In the genomic region with DNA sequence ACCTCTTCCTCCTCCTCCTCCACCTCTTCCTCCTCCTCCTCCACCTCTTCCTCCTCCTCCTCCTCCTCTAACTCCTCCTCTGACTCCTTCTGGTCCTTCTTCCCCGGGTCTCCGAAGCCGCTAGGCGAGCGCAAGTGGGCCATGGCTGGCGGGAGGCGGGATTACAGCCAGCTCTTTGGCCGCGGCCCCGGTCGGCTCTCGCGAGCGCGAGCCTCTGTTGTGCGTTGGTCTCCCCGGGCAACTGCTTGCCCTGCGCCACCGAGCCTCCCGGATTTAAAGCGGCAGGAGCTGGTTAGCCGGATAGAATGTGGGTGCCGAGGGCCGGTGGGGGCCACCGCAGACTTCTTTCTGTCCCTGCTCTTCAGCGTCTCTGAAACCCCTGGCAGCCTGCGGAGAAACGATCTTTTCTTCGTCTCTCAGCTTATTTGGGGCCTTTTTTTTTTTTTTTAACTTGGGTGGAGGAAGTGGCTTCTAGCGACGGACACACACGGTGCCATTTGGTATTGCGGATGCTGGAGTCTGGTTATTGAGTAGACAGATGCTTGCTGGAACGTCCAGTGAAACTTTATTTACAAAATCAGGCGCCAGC, we compare ENCODE assay signal across 8 cellular contexts. TPM values are rescaled to one million over a fixed set of nuclear protein-coding genes. Genes with fewer than 3 reads are reported as not detected.
DNase-seq lines count a peak whose midpoint lies in the region; ATAC-seq and TF ChIP-seq lines count a peak whose summit lies in the region.

A gene (minus strand): TSS at position 165 of the 589 bp plus-strand sequence. CDS start 22 bp downstream, at position 143.

- H3K27ac Mint-ChIP-seq in WTC11 = no peak within 1 kb of the TSS

- no peaks in the 10 kb centered on the region for H3K4me1 Mint-ChIP-seq in WTC11

- H3K27me3 Mint-ChIP-seq in WTC11 (ENCODE audit: low read depth) = peaks cover 5% of the 10 kb centered on the region; the same call in 1 of the 2 replicates

- TF ChIP-seq CTCF in WTC11 (IDR thresholded peaks at IDR 0.05) = no peak

- POLR2A ChIA-PET in WTC11 (lab: Charles Lee) = interaction anchor here (0.5 to 1.1 kb wide), 9 partner anchors 30 to 1353 kb away, joined by 3 to 9 read pairs (median 3); no protein-coding TSS in a partner anchor

- H3K9me3 Mint-ChIP-seq in WTC11 = peaks cover 10% of the 10 kb centered on the region

- DNase-seq in AG08395 (ENCODE audit: low spot score) (peak; percentile 94), NCI-H2171 treated with DMSO at 0.1 percent for 48 hours (lab: John Stamatoyannopoulos, UW) (peak; percentile 82), WTC11 (ENCODE audit: low spot score) (peak; percentile 94), caudate nucleus (lab: John Stamatoyannopoulos, UW) (peak in 59 of 61 donors; percentile 24 to 87 (median 74)), iris pigment epithelial cell (ENCODE audit: low read depth) (peak; percentile 91)
- DNase-seq in stimulated activated CD4-positive, alpha-beta T cell treated with anti-CD3 and anti-CD28 coated beads, Interleukin-12 subunit alpha, Interleukin-12 subunit beta, amount 100 ng/mL, for 4 hours = peak; percentile 67

- CTCF ChIA-PET in WTC11 (lab: Charles Lee) = interaction anchor here (0.8 to 1.6 kb wide), 3 partner anchors 47 to 185 kb away, joined by 3 to 8 read pairs (median 4); no protein-coding TSS in a partner anchor

- H3K36me3 Mint-ChIP-seq in WTC11 = peaks cover 12% of the 10 kb centered on the region

- H3K27ac ChIP-seq in caudate nucleus (ENCODE audit: low read depth, low read length) = peak within 1 kb of the TSS; percentile 77

- ATAC-seq in GM18870 (IDR thresholded peaks at IDR 0.05; ENCODE audit: unreplicated experiment) (peak; percentile 92), HG03108 (IDR thresholded peaks at IDR 0.05; ENCODE audit: unreplicated experiment) (peak; percentile 99), WTC11 (peak; percentile 99)

- peak within 1 kb of the TSS; percentile 86 for H3K4me3 Mint-ChIP-seq in WTC11

TF ChIP-seq in WTC11, 78 proteins besides CTCF, POLR2A, EP300 and RAD21 (continues in another document):
- TF ChIP-seq, protein P1, sequence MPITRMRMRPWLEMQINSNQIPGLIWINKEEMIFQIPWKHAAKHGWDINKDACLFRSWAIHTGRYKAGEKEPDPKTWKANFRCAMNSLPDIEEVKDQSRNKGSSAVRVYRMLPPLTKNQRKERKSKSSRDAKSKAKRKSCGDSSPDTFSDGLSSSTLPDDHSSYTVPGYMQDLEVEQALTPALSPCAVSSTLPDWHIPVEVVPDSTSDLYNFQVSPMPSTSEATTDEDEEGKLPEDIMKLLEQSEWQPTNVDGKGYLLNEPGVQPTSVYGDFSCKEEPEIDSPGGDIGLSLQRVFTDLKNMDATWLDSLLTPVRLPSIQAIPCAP (CRISPR knock-in tag; IDR thresholded peaks at IDR 0.05) = no peak
- TF ChIP-seq ELF4 (CRISPR knock-in tag; IDR thresholded peaks at IDR 0.05; ENCODE audit: low read depth) (no peak), ZNF423 (CRISPR knock-in tag; IDR thresholded peaks at IDR 0.05) (no peak), ZNF396 (CRISPR knock-in tag; IDR thresholded peaks at IDR 0.05; ENCODE audit: borderline replicate concordance) (no peak), SOX15 (CRISPR knock-in tag; IDR thresholded peaks at IDR 0.05) (no peak), CREB1 (CRISPR knock-in tag; IDR thresholded peaks at IDR 0.05) (peak; percentile 48; the same call in 1 of the 2 replicates), NR2C2 (CRISPR knock-in tag; IDR thresholded peaks at IDR 0.05) (no peak), ZNF671 (CRISPR knock-in tag; IDR thresholded peaks at IDR 0.05) (no peak), JUN (CRISPR knock-in tag; IDR thresholded peaks at IDR 0.05) (no peak), HMGA2 (CRISPR knock-in tag; IDR thresholded peaks at IDR 0.05) (no peak)
- TF ChIP-seq, protein P2, sequence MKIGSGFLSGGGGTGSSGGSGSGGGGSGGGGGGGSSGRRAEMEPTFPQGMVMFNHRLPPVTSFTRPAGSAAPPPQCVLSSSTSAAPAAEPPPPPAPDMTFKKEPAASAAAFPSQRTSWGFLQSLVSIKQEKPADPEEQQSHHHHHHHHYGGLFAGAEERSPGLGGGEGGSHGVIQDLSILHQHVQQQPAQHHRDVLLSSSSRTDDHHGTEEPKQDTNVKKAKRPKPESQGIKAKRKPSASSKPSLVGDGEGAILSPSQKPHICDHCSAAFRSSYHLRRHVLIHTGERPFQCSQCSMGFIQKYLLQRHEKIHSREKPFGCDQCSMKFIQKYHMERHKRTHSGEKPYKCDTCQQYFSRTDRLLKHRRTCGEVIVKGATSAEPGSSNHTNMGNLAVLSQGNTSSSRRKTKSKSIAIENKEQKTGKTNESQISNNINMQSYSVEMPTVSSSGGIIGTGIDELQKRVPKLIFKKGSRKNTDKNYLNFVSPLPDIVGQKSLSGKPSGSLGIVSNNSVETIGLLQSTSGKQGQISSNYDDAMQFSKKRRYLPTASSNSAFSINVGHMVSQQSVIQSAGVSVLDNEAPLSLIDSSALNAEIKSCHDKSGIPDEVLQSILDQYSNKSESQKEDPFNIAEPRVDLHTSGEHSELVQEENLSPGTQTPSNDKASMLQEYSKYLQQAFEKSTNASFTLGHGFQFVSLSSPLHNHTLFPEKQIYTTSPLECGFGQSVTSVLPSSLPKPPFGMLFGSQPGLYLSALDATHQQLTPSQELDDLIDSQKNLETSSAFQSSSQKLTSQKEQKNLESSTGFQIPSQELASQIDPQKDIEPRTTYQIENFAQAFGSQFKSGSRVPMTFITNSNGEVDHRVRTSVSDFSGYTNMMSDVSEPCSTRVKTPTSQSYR (CRISPR knock-in tag; IDR thresholded peaks at IDR 0.05) = 0 out of 2 replicates have a peak, but pooled peaks have one; percentile 48
- TF ChIP-seq, protein P3, sequence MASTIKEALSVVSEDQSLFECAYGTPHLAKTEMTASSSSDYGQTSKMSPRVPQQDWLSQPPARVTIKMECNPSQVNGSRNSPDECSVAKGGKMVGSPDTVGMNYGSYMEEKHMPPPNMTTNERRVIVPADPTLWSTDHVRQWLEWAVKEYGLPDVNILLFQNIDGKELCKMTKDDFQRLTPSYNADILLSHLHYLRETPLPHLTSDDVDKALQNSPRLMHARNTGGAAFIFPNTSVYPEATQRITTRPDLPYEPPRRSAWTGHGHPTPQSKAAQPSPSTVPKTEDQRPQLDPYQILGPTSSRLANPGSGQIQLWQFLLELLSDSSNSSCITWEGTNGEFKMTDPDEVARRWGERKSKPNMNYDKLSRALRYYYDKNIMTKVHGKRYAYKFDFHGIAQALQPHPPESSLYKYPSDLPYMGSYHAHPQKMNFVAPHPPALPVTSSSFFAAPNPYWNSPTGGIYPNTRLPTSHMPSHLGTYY (CRISPR knock-in tag; IDR thresholded peaks at IDR 0.05) = no peak
- TF ChIP-seq, protein P4, sequence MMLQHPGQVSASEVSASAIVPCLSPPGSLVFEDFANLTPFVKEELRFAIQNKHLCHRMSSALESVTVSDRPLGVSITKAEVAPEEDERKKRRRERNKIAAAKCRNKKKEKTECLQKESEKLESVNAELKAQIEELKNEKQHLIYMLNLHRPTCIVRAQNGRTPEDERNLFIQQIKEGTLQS (CRISPR knock-in tag; conservative IDR thresholded peaks at IDR 0.05) = no peak
- TF ChIP-seq, protein P5, sequence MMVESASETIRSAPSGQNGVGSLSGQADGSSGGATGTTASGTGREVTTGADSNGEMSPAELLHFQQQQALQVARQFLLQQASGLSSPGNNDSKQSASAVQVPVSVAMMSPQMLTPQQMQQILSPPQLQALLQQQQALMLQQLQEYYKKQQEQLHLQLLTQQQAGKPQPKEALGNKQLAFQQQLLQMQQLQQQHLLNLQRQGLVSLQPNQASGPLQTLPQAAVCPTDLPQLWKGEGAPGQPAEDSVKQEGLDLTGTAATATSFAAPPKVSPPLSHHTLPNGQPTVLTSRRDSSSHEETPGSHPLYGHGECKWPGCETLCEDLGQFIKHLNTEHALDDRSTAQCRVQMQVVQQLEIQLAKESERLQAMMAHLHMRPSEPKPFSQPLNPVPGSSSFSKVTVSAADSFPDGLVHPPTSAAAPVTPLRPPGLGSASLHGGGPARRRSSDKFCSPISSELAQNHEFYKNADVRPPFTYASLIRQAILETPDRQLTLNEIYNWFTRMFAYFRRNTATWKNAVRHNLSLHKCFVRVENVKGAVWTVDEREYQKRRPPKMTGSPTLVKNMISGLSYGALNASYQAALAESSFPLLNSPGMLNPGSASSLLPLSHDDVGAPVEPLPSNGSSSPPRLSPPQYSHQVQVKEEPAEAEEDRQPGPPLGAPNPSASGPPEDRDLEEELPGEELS (CRISPR knock-in tag; IDR thresholded peaks at IDR 0.05) = no peak
- TF ChIP-seq, protein P6, sequence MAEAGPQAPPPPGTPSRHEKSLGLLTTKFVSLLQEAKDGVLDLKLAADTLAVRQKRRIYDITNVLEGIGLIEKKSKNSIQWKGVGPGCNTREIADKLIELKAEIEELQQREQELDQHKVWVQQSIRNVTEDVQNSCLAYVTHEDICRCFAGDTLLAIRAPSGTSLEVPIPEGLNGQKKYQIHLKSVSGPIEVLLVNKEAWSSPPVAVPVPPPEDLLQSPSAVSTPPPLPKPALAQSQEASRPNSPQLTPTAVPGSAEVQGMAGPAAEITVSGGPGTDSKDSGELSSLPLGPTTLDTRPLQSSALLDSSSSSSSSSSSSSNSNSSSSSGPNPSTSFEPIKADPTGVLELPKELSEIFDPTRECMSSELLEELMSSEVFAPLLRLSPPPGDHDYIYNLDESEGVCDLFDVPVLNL (CRISPR knock-in tag; IDR thresholded peaks at IDR 0.05; ENCODE audit: borderline replicate concordance, low read depth) = no peak
- TF ChIP-seq, protein P7, sequence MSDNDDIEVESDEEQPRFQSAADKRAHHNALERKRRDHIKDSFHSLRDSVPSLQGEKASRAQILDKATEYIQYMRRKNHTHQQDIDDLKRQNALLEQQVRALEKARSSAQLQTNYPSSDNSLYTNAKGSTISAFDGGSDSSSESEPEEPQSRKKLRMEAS (CRISPR knock-in tag; IDR thresholded peaks at IDR 0.05) = no peak
- TF ChIP-seq, protein P8, sequence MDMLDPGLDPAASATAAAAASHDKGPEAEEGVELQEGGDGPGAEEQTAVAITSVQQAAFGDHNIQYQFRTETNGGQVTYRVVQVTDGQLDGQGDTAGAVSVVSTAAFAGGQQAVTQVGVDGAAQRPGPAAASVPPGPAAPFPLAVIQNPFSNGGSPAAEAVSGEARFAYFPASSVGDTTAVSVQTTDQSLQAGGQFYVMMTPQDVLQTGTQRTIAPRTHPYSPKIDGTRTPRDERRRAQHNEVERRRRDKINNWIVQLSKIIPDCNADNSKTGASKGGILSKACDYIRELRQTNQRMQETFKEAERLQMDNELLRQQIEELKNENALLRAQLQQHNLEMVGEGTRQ (CRISPR knock-in tag; IDR thresholded peaks at IDR 0.05) = no peak

RNA-seq across cellular contexts. Expression of the gene that starts here (rescaled TPM):
- total RNA-seq in WTC11 (2021) = 0.26 to 0.30 TPM in 2 of 3 replicates, not detected in the other

Comparison
In these comparisons a context has a peak if more than half of its experiments do, and no peak if none do; other contexts are left out.
1. Peak in every context shown above with its lines: DNase-seq, ATAC-seq and H3K27ac ChIP-seq.
2. Peak in DNase-seq and ATAC-seq in WTC11; RNA of the gene not detected or under 1 TPM.